Comparison of ENCODE assay signal across 10 cellular contexts in genomic region chr14:30657606-30658163, GRCh38. TPM values are rescaled to one million over a fixed set of nuclear protein-coding genes. Genes with fewer than 3 reads are reported as not detected.
A peak's percentile ranks its signal among the peaks of the same experiment; 100 is the strongest.
DNase-seq lines count a peak whose midpoint lies in the region; ATAC-seq, FAIRE-seq and TF ChIP-seq lines count a peak whose summit lies in the region.
"Had no signal": no experiment of that assay in that cellular context is flagged by ENCODE, and none has a peak within 500 bp of the region (broad histone marks: within the 10 kb centered on the region; RNA-seq: fewer than 3 reads in every experiment).

No MANE protein-coding gene starts in this region.

- FAIRE-seq in GM12891 (lab: Jason Lieb, UNC): no peak

- no TSS peak for BruUV-seq in PC-9 (replicated peaks; lab: Mats Ljungman, UMichigan)

- H3K9me2 ChIP-seq in PC-9 (ENCODE audit: insufficient read depth): no peaks in the 10 kb centered on the region

- CTCF ChIA-PET in PC-9 (lab: Charles Lee): no interaction called here

- no peak overlapping the region for H3K9ac ChIP-seq in DND-41 (ENCODE audit: low read depth, low read length)

- H3K4me2 ChIP-seq in DND-41 (ENCODE audit: insufficient read depth, low read length) (no peak overlapping the region), PC-9 (no peak overlapping the region)

- no peaks in the 10 kb centered on the region for H3K9me3 ChIP-seq in DND-41 (ENCODE audit: insufficient read depth, low read length, severe bottlenecking)
- H3K9me3 ChIP-seq in PC-9 (ENCODE audit: insufficient read depth, low read depth): no peaks in the 10 kb centered on the region

- no peaks in the 10 kb centered on the region for H3K27me3 ChIP-seq in DND-41 (ENCODE audit: insufficient read depth, low read length, poor library complexity)
- no peaks in the 10 kb centered on the region for H3K27me3 ChIP-seq in PC-9 (ENCODE audit: insufficient read depth, low read depth)

- intact Hi-C loops in PC-9 (cut with micrococcal nuclease; ENCODE audit: unreplicated experiment): loop anchor here (2.0 to 10.0 kb wide), 2 partner anchors 249 to 1597 kb away; no protein-coding TSS in a partner anchor

- peaks cover 68% of the 10 kb centered on the region for H3K36me3 ChIP-seq in DND-41 (ENCODE audit: insufficient read depth, low read length)
- peaks cover 7% of the 10 kb centered on the region; the same call in 1 of the 2 replicates for H3K36me3 ChIP-seq in PC-9 (ENCODE audit: low read depth)

- TF ChIP-seq CTCF in 22Rv1 (IDR thresholded peaks at IDR 0.05): peak; percentile 40
- peak; percentile 40 for TF ChIP-seq CTCF in DND-41 (IDR thresholded peaks at IDR 0.05; ENCODE audit: borderline replicate concordance, extremely low read depth, low read length, poor library complexity, severe bottlenecking)
- TF ChIP-seq CTCF in PC-9 (conservative IDR thresholded peaks at IDR 0.05): peak; percentile 49

- H3K4me1 ChIP-seq in DND-41 (ENCODE audit: insufficient read depth, low read length): no peaks in the 10 kb centered on the region
- H3K4me1 ChIP-seq in PC-9 (replicated peaks; ENCODE audit: insufficient read depth): no peaks in the 10 kb centered on the region

- H4K20me1 ChIP-seq in DND-41 (ENCODE audit: insufficient read depth, low read length) (no peaks in the 10 kb centered on the region), PC-9 (ENCODE audit: insufficient read depth) (no peaks in the 10 kb centered on the region)

- H3K4me3 ChIP-seq in DND-41 (ENCODE audit: low read depth in 1 of 2, low read length in 2 of 2) (no peak overlapping the region), PC-9 (no peak overlapping the region)

- ATAC-seq in DND-41 (ENCODE audit: insufficient read depth, low read depth): no peak
- no peak for ATAC-seq in GM19463 (IDR thresholded peaks at IDR 0.05; ENCODE audit: unreplicated experiment)
- ATAC-seq: natural killer cell treated with Interleukin-12 subunit alpha and Interleukin-12 subunit beta and Interleukin-15 and Interleukin-18, amount 100 ng/mL, for 72 hours had no signal

- POLR2A ChIA-PET in PC-9 (lab: Charles Lee; ENCODE audit: unreplicated experiment): no interaction called here

- no peaks in the 10 kb centered on the region for H3F3A ChIP-seq in PC-9 (ENCODE audit: insufficient read depth, low read depth)

- DNase-seq in DND-41 (no peak), PC-9 (no peak), fibroblast of gingiva (ENCODE audit: low read depth) (peak; percentile 3), COR-L47 (lab: John Stamatoyannopoulos, UW) (no peak), NCI-H524 treated with DMSO at 0.1 percent for 48 hours (lab: John Stamatoyannopoulos, UW) (no peak), GM12891 (ENCODE audit: insufficient read length, low spot score) (no peak)
- DNase-seq: NCI-H226 had no signal

- H3K27ac ChIP-seq in 22Rv1 (no peak overlapping the region), DND-41 (ENCODE audit: low read length) (no peak overlapping the region), PC-9 (no peak overlapping the region)

- H2AFZ ChIP-seq in DND-41 (ENCODE audit: low read depth, low read length) (no peak overlapping the region), PC-9 (no peak overlapping the region)

- no peaks in the 10 kb centered on the region for H3K79me2 ChIP-seq in DND-41 (ENCODE audit: insufficient read depth, low read length)
- no peaks in the 10 kb centered on the region for H3K79me2 ChIP-seq in PC-9 (ENCODE audit: low read depth)

- no peak for TF ChIP-seq POLR2A in GM12891 (IDR thresholded peaks at IDR 0.05; ENCODE audit: low read depth, low read length)

TF ChIP-seq in GM12891, 5 proteins besides CTCF, POLR2A, EP300 and RAD21:
- TF ChIP-seq POU2F2 (IDR thresholded peaks at IDR 0.05; ENCODE audit: low read depth, low read length) (no peak), SPI1 (IDR thresholded peaks at IDR 0.05; ENCODE audit: low read depth, low read length) (no peak), TAF1 (IDR thresholded peaks at IDR 0.05; ENCODE audit: low read depth, low read length) (no peak), PAX5 (IDR thresholded peaks at IDR 0.05; ENCODE audit: insufficient read depth, low read length, severe bottlenecking) (no peak), POLR2AphosphoS5 (IDR thresholded peaks at IDR 0.05; ENCODE audit: low read depth, low read length) (no peak)

RNA-seq across cellular contexts. Expression of gene SCFD1, which starts 35.6 kb away (rescaled TPM):
- 38.1 and 43.2 TPM in 2 replicates for total RNA-seq in PC-9 (2021)
- polyA plus RNA-seq in GM12891 (2012; ENCODE audit: low read depth, missing spikeins): 39.8 TPM
